In the genomic region with DNA sequence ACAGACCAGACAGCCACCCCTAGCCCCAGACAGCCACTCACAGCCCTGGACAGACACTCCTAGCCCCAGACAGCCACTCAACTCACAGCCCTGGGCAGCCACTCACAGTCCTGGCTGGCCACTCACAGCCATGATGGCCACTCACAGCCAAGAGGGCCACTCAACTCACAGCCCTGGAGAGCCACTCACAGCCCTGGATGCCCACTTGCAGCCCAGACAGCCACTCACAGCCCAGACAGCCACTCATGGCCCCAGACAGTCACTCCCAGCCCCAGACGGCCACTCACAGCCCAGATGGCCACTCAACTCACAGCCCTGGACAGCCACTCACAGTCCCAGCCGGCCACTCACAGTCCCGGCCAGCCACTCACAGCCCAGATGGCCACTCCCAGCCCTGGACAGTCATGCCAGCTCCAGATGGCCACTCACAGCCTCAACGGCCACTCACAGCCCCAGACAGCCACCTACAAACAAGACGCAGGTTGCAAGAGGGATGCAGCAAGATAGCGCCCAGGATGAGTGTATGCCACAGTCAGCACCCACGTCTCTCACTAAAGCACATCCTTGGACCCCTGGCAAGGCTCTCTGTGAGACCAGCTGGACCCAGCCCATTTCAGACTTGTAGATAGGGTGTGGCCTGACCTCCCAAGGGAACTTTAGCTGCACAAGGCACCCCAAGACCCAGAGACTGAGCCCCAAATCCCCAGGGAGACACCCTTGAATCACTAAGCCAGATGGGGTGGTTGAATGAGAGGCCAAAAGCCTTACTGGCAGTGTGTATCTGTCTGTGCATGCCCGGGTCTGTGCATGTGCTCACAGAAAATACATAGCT, we compare ENCODE assay signal across 12 cellular contexts. TPM values are rescaled to one million over a fixed set of nuclear protein-coding genes. Genes with fewer than 3 reads are reported as not detected.
DNase-seq lines count a peak whose midpoint lies in the region; ATAC-seq and TF ChIP-seq lines count a peak whose summit lies in the region.
"Had no signal": no experiment of that assay in that cellular context is flagged by ENCODE, and none has a peak within 500 bp of the region (broad histone marks: within the 10 kb centered on the region; RNA-seq: fewer than 3 reads in every experiment).

No MANE protein-coding gene starts in this region.

- TF ChIP-seq CTCF in foreskin keratinocyte (conservative IDR thresholded peaks at IDR 0.05) (no peak), sigmoid colon (IDR thresholded peaks at IDR 0.05) (no peak)

- peaks cover 0 to 16% (median under 1%) of the 10 kb centered on the region in 4 donors for H3K36me3 ChIP-seq in sigmoid colon

- no peak for TF ChIP-seq EP300 in sigmoid colon (IDR thresholded peaks at IDR 0.05)

- WGBS in sigmoid colon, 2 donors = 77 to 87% methylated on average over 8 of the region's 8 CpGs

- H3K27ac ChIP-seq in foreskin keratinocyte (no peak overlapping the region), sigmoid colon (no peak overlapping the region)
- H3K27ac ChIP-seq: tibial artery had no signal

- TF ChIP-seq POLR2A in sigmoid colon (IDR thresholded peaks at IDR 0.05) = no peak

- DNase-seq in SHP77 (lab: John Stamatoyannopoulos, UW) = peak; percentile 33 to 34
- no peak for DNase-seq in SHP77 treated with DMSO at 0.1 percent for 48 hours (lab: John Stamatoyannopoulos, UW)
- DNase-seq in NCI-H510A treated with DMSO at 0.1 percent for 48 hours (lab: John Stamatoyannopoulos, UW) = peak; percentile 92
- DNase-seq in foreskin keratinocyte = peak; percentile 24 to 53
- peak; percentile 66 for DNase-seq in sigmoid colon
- no peak for DNase-seq in HPDE6-E6E7 (ENCODE audit: extremely low spot score)
- DNase-seq: effector memory CD8-positive, alpha-beta T cell; natural killer cell; NCI-H69; tibial artery had no signal

- no peak for ATAC-seq in foreskin keratinocyte
- no peak for ATAC-seq in HG03280 (IDR thresholded peaks at IDR 0.05; ENCODE audit: unreplicated experiment)
- ATAC-seq in GM18861 (IDR thresholded peaks at IDR 0.05; ENCODE audit: unreplicated experiment) = no peak
- ATAC-seq: effector memory CD8-positive, alpha-beta T cell; natural killer cell had no signal

- H3K9me3 ChIP-seq in sigmoid colon = no peaks in the 10 kb centered on the region
- H3K9me3 ChIP-seq: tibial artery had no signal

- intact Hi-C loops in sigmoid colon (cut with DNase I) = no loop called here

- no peak overlapping the region for H3K4me3 ChIP-seq in sigmoid colon
- H3K4me3 ChIP-seq: tibial artery had no signal

- H3K4me1 ChIP-seq in foreskin keratinocyte = no peaks in the 10 kb centered on the region
- peaks cover 0 to 30% (median 27%) of the 10 kb centered on the region in 4 donors for H3K4me1 ChIP-seq in sigmoid colon

- H3K27me3 ChIP-seq in foreskin keratinocyte = peaks cover 24% of the 10 kb centered on the region
- no peaks in the 10 kb centered on the region for H3K27me3 ChIP-seq in sigmoid colon
- H3K27me3 ChIP-seq: tibial artery had no signal

RNA-seq across cellular contexts. Expression of gene ZDHHC11B, which starts 22.5 kb away (rescaled TPM):
- total RNA-seq in foreskin keratinocyte = 0.14 TPM in 1 of 2 replicates, not detected in the other
- 0.04 TPM in 1 of 2 replicates, not detected in the other for polyA plus RNA-seq in foreskin keratinocyte
- 10 to 100 TPM in 1 of 4 donors, 1 to 10 TPM in 2, under 1 TPM in 1; 0.71 to 12.7 (median 2.4) TPM for total RNA-seq in sigmoid colon
- 1 to 10 TPM in 1 of 3 donors, under 1 TPM in 1, not detected in 1; 0.46 to 2.0 TPM for polyA plus RNA-seq in sigmoid colon

Comparison
In these comparisons a context has a peak if more than half of its experiments do, and no peak if none do; other contexts are left out.
1. DNase-seq: peak in SHP77 (2 of 2), NCI-H510A treated with DMSO at 0.1 percent for 48 hours (single experiment), foreskin keratinocyte (2 of 2) and sigmoid colon (single experiment); none in SHP77 treated with DMSO at 0.1 percent for 48 hours (single experiment) and HPDE6-E6E7 (single experiment).